In genomic region chr4:56048621-56049427, GRCh38 we compare ENCODE assay signal across 8 cellular contexts.
DNase-seq lines count a peak whose midpoint lies in the region; ATAC-seq and TF ChIP-seq lines count a peak whose summit lies in the region.

No MANE protein-coding gene starts in this region.

- peak in 6 of 10 experiments; percentile 2 to 37 (median 12) for DNase-seq in CD4-positive, alpha-beta T cell
- DNase-seq in NCI-H345 (lab: John Stamatoyannopoulos, UW): peak; percentile 64
- DNase-seq in activated CD4-positive, alpha-beta T cell treated with anti-CD3 and anti-CD28 coated beads, Interleukin-2, amount 50 U/mL, for 1 hour: peak; percentile 8

- peak overlapping the region; percentile 63 for H3K4me3 Mint-ChIP-seq in CD4-positive, alpha-beta T cell

- intact Hi-C loops in CD4-positive, alpha-beta T cell (cut with DNase I, micrococcal nuclease): no loop called here

- no peaks in the 10 kb centered on the region for H3K36me3 ChIP-seq in esophagus (ENCODE audit: control insufficient read depth in 2 of 2, insufficient read depth in 2 of 2, low read length in 1 of 2)
- no peaks in the 10 kb centered on the region for H3K36me3 ChIP-seq in mucosa of rectum (ENCODE audit: control insufficient read depth in 2 of 2, insufficient read depth in 2 of 2, low read length in 2 of 2)
- H3K36me3 ChIP-seq in subcutaneous abdominal adipose tissue (ENCODE audit: control insufficient read depth in 5 of 5, insufficient read depth in 5 of 5, low read length in 5 of 5): no peaks in the 10 kb centered on the region

- H3K4me3 ChIP-seq in esophagus (ENCODE audit: low read depth in 1 of 2, low read length in 2 of 2) (peak overlapping the region; percentile 50 to 66), mucosa of rectum (ENCODE audit: low read length in 2 of 2) (peak overlapping the region; percentile 72 to 78), subcutaneous abdominal adipose tissue (ENCODE audit: low read depth in 1 of 5, low read length in 5 of 5) (peak overlapping the region; percentile 35 to 72 (median 63))

- peaks cover 11% of the 10 kb centered on the region for H3K4me1 Mint-ChIP-seq in CD4-positive, alpha-beta T cell (ENCODE audit: low read depth)

- no peaks in the 10 kb centered on the region for H3K36me3 Mint-ChIP-seq in CD4-positive, alpha-beta T cell (ENCODE audit: low read depth)

- peak; percentile 39 for TF ChIP-seq POLR2A in GM19099 (IDR thresholded peaks at IDR 0.05; ENCODE audit: extremely low read depth, insufficient read length, low read depth)

- ATAC-seq in CD4-positive, alpha-beta T cell (ENCODE audit: poor library complexity): peak; percentile 72
- peak; percentile 97 for ATAC-seq in HG03159 (IDR thresholded peaks at IDR 0.05; ENCODE audit: unreplicated experiment)

- H3K4me1 ChIP-seq in esophagus (ENCODE audit: control insufficient read depth in 2 of 2, insufficient read depth in 2 of 2, low read length in 1 of 2) (peaks cover 0 to 5% of the 10 kb centered on the region in 2 donors), mucosa of rectum (ENCODE audit: control insufficient read depth in 2 of 2, insufficient read depth in 2 of 2, low read length in 2 of 2) (peaks cover 3 to 9% of the 10 kb centered on the region in 2 donors), subcutaneous abdominal adipose tissue (ENCODE audit: control insufficient read depth in 5 of 5, insufficient read depth in 5 of 5, low read length in 5 of 5) (peaks cover 0 to 17% (median 12%) of the 10 kb centered on the region in 5 donors)

- CTCF ChIA-PET in CD4-positive, alpha-beta T cell (lab: Charles Lee): no interaction called here

- H3K9ac ChIP-seq in mucosa of rectum (ENCODE audit: low read depth in 1 of 2, low read length in 2 of 2) (peak overlapping the region; percentile 54 to 73), subcutaneous abdominal adipose tissue (ENCODE audit: low read length in 5 of 5) (no peak overlapping the region)

- POLR2A ChIA-PET in CD4-positive, alpha-beta T cell (lab: Charles Lee): no interaction called here

- H3K27me3 Mint-ChIP-seq in CD4-positive, alpha-beta T cell: peaks cover 66% of the 10 kb centered on the region

- no peaks in the 10 kb centered on the region for H3K9me3 Mint-ChIP-seq in CD4-positive, alpha-beta T cell

- TF ChIP-seq CTCF in CD4-positive, alpha-beta T cell (IDR thresholded peaks at IDR 0.05): no peak

- peaks cover 48% of the 10 kb centered on the region for H3K27me3 ChIP-seq in CD4-positive, alpha-beta T cell (ENCODE audit: control insufficient read depth, insufficient read depth, low read length)
- H3K27me3 ChIP-seq in esophagus (ENCODE audit: control insufficient read depth in 1 of 2, insufficient read depth in 2 of 2, low read length in 2 of 2) (peaks cover 0 to 6% of the 10 kb centered on the region in 2 donors), mucosa of rectum (ENCODE audit: control insufficient read depth in 2 of 2, insufficient read depth in 2 of 2, low read length in 2 of 2) (peaks cover 0 to 3% of the 10 kb centered on the region in 2 donors), subcutaneous abdominal adipose tissue (ENCODE audit: control insufficient read depth in 5 of 5, insufficient read depth in 4 of 5, low read length in 5 of 5) (peaks cover 0 to 26% (median 5%) of the 10 kb centered on the region in 5 donors)

- WGBS in esophagus, 2 donors: 1% methylated on average over 66 to 82 of the region's 82 CpGs

- H3K9me3 ChIP-seq in CD4-positive, alpha-beta T cell (ENCODE audit: control insufficient read depth, low read length): no peaks in the 10 kb centered on the region
- no peaks in the 10 kb centered on the region for H3K9me3 ChIP-seq in esophagus (ENCODE audit: control insufficient read depth in 2 of 2, insufficient read depth in 1 of 2, low read depth in 1 of 2, low read length in 1 of 2)
- no peaks in the 10 kb centered on the region for H3K9me3 ChIP-seq in mucosa of rectum (ENCODE audit: control insufficient read depth in 2 of 2, low read length in 2 of 2)
- H3K9me3 ChIP-seq in subcutaneous abdominal adipose tissue (ENCODE audit: control insufficient read depth in 5 of 5, low read length in 5 of 5): no peaks in the 10 kb centered on the region

- no peak overlapping the region for H3K27ac Mint-ChIP-seq in CD4-positive, alpha-beta T cell

- H3K27ac ChIP-seq in CD4-positive, alpha-beta T cell (ENCODE audit: low read depth, low read length): no peak overlapping the region
- H3K27ac ChIP-seq in esophagus (ENCODE audit: low read depth in 2 of 2, low read length in 1 of 2) (peak overlapping the region in 1 of 2 donors; percentile 3), mucosa of rectum (ENCODE audit: low read depth in 2 of 2, low read length in 2 of 2) (peak overlapping the region in 1 of 2 donors; percentile 41), subcutaneous abdominal adipose tissue (ENCODE audit: low read depth, low read length) (no peak overlapping the region)

Comparison
In these comparisons a context has a peak if more than half of its experiments do, and no peak if none do; other contexts are left out.
1. DNase-seq: peak in every context shown above with its lines; median percentile 64 in NCI-H345; 12 in CD4-positive, alpha-beta T cell; 8 in activated CD4-positive, alpha-beta T cell treated with anti-CD3 and anti-CD28 coated beads, Interleukin-2, amount 50 U/mL, for 1 hour.
2. H3K9ac ChIP-seq: peak in mucosa of rectum (2 of 2); none in subcutaneous abdominal adipose tissue (0 of 5).
3. Peak in every context shown above with its lines, with median percentiles within 50 percentile points of each other: H3K4me3 ChIP-seq.